ENCODE assay signal across 9 cellular contexts in the genomic region with DNA sequence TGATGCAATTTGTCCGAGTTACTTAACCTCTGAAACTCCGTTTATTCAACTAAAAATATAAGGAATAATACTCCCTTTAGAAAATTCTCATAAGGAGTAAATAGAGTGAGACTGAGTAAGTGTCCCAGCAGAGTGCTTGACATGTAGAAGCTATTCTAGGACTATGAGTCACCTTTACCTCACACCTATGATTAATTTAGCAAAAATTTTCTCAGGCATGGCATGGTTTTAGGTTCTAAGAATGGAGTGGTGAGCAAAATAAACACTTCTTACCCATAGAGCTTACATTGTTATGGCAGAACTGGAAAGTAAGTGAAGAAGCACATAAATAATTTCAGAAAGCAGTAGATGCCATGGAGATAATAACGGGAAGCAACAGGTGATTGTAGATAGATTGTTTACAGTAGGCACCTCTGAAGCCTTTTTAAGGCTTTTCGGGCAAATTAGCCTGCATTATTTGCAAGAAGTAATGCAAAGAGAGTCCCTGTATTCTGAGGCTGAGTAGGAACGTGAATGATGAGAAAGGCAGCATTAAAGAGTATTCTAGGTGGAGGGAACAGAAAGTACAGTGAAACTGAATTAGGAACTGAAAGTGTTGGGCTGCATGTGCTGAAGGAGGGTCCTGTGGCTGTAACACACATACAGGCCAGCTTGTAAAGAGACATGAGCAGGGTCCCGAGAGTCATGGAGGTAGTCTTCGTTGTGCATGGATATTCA.
DNase-seq lines count a peak whose midpoint lies in the region; ATAC-seq and TF ChIP-seq lines count a peak whose summit lies in the region.
"Had no signal": no experiment of that assay in that cellular context is flagged by ENCODE, and none has a peak within 500 bp of the region (broad histone marks: within the 10 kb centered on the region; RNA-seq: fewer than 3 reads in every experiment).

No MANE protein-coding gene starts in this region.

- no peak overlapping the region for H3K4me3 ChIP-seq in epithelial cell of esophagus (ENCODE audit: low read length)
- peak overlapping the region; percentile 20 for H3K4me3 ChIP-seq in thoracic aorta

- no peaks in the 10 kb centered on the region for H3K27me3 Mint-ChIP-seq in activated T-cell treated with anti-CD3 and anti-CD28 coated beads, Interleukin-2, amount 50 U/mL, for 24 hours
- H3K27me3 Mint-ChIP-seq in T-helper 2 cell treated with Interferon-gamma antibody and Interleukin-4, amounts not matched to agents 5 μg/mL and 100 μg/mL, for 36 hours (ENCODE audit: low read depth), result no peaks in the 10 kb centered on the region
- H3K27me3 Mint-ChIP-seq: central memory CD8-positive, alpha-beta T cell had no signal

- H3K27ac Mint-ChIP-seq in activated T-cell treated with anti-CD3 and anti-CD28 coated beads, Interleukin-2, amount 50 U/mL, for 24 hours, result peak overlapping the region; percentile 34
- H3K27ac Mint-ChIP-seq in T-helper 2 cell treated with Interferon-gamma antibody and Interleukin-4, amounts not matched to agents 5 μg/mL and 100 μg/mL, for 36 hours, result no peak overlapping the region

- peaks cover 13% of the 10 kb centered on the region for H3K4me1 Mint-ChIP-seq in activated T-cell treated with anti-CD3 and anti-CD28 coated beads, Interleukin-2, amount 50 U/mL, for 24 hours (ENCODE audit: low read depth)
- peaks cover 8% of the 10 kb centered on the region for H3K4me1 Mint-ChIP-seq in T-helper 2 cell treated with Interferon-gamma antibody and Interleukin-4, amounts not matched to agents 5 μg/mL and 100 μg/mL, for 36 hours (ENCODE audit: low read depth)

- TF ChIP-seq CTCF in epithelial cell of esophagus (IDR thresholded peaks at IDR 0.05; ENCODE audit: insufficient read depth, low read depth, low read length, missing control alignments), result no peak
- TF ChIP-seq CTCF in thoracic aorta (IDR thresholded peaks at IDR 0.05), result no peak

- H3K9me3 Mint-ChIP-seq in activated T-cell treated with anti-CD3 and anti-CD28 coated beads, Interleukin-2, amount 50 U/mL, for 24 hours, result no peaks in the 10 kb centered on the region
- H3K9me3 Mint-ChIP-seq in T-helper 2 cell treated with Interferon-gamma antibody and Interleukin-4, amounts not matched to agents 5 μg/mL and 100 μg/mL, for 36 hours, result no peaks in the 10 kb centered on the region
- H3K9me3 Mint-ChIP-seq: central memory CD8-positive, alpha-beta T cell had no signal

- H3K4me3 Mint-ChIP-seq in activated T-cell treated with anti-CD3 and anti-CD28 coated beads, Interleukin-2, amount 50 U/mL, for 24 hours, result no peak overlapping the region
- no peak overlapping the region for H3K4me3 Mint-ChIP-seq in T-helper 2 cell treated with Interferon-gamma antibody and Interleukin-4, amounts not matched to agents 5 μg/mL and 100 μg/mL, for 36 hours
- H3K4me3 Mint-ChIP-seq: central memory CD8-positive, alpha-beta T cell had no signal

- H3K9me3 ChIP-seq in thoracic aorta, result no peaks in the 10 kb centered on the region

- ATAC-seq in HG02588 (IDR thresholded peaks at IDR 0.05; ENCODE audit: unreplicated experiment), result peak; percentile 98
- peak; percentile 89 for ATAC-seq in thoracic aorta (ENCODE audit: insufficient number of reproducible peaks, low FRiP score, low read depth)

- H3K36me3 ChIP-seq in thoracic aorta, result no peaks in the 10 kb centered on the region

- no peak for DNase-seq in activated T-cell treated with anti-CD3 and anti-CD28 coated beads, Interleukin-2, amount 50 U/mL, for 24 hours
- DNase-seq in activated T-cell treated with anti-CD3 and anti-CD28 coated beads for 4 hours, result no peak
- peak; percentile 9 for DNase-seq in NCI-H1436 (lab: John Stamatoyannopoulos, UW)
- peak; percentile 93 for DNase-seq in epithelial cell of esophagus (ENCODE audit: low read depth)
- DNase-seq in thoracic aorta (ENCODE audit: low spot score), result no peak
- DNase-seq in T-helper 2 cell treated with Interferon-gamma antibody and Interleukin-4, amounts not matched to agents 5 μg/mL and 100 μg/mL, for 36 hours (ENCODE audit: low spot score), result no peak
- no peak for DNase-seq in NCI-H2227 (lab: John Stamatoyannopoulos, UW; ENCODE audit: unreplicated experiment)

- H3K27ac ChIP-seq in thoracic aorta, result peak overlapping the region in 1 of 2 donors; percentile 40

- H3K27me3 ChIP-seq in thoracic aorta (replicated peaks; ENCODE audit: insufficient read depth), result no peaks in the 10 kb centered on the region

- H3K4me1 ChIP-seq in thoracic aorta (ENCODE audit: control insufficient read depth in 1 of 2, low read depth in 2 of 2), result peaks cover 6 to 16% of the 10 kb centered on the region in 2 donors

- H3K36me3 Mint-ChIP-seq in activated T-cell treated with anti-CD3 and anti-CD28 coated beads, Interleukin-2, amount 50 U/mL, for 24 hours (ENCODE audit: low read depth), result peaks cover 27% of the 10 kb centered on the region
- H3K36me3 Mint-ChIP-seq in T-helper 2 cell treated with Interferon-gamma antibody and Interleukin-4, amounts not matched to agents 5 μg/mL and 100 μg/mL, for 36 hours (ENCODE audit: low read depth), result no peaks in the 10 kb centered on the region

Comparison
In these comparisons a context has a peak if more than half of its experiments do, and no peak if none do; other contexts are left out.
1. DNase-seq: peak in NCI-H1436 (single experiment) and epithelial cell of esophagus (single experiment); none in activated T-cell treated with anti-CD3 and anti-CD28 coated beads, Interleukin-2, amount 50 U/mL, for 24 hours (single experiment), activated T-cell treated with anti-CD3 and anti-CD28 coated beads for 4 hours (single experiment), thoracic aorta (single experiment), T-helper 2 cell treated with Interferon-gamma antibody and Interleukin-4, amounts not matched to agents 5 μg/mL and 100 μg/mL, for 36 hours (single experiment) and NCI-H2227 (single experiment).